ENCODE assay signal across 8 cellular contexts in the genomic region with DNA sequence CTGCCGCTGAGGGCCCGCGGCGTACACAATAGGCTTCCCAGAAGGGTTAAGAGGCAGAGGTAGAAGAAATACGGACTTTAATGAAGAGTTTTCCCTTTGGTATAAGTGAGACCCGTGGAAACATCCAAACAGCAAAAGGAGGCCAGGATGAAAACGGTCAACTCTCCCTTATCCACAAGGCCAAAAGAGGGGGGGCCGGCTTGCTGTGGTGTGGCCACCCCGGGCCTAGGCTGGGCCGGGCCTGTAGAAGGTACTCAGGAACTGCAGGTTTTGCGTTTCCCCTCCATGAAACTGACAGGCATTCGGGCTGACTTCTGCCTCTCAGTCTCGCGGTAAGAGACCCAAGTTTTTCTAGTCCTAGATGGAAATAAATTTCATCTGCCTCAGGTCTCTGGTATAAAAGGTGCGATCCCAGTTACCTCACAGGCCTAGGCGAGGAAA. TPM values are rescaled to one million over a fixed set of nuclear protein-coding genes. Genes with fewer than 3 reads are reported as not detected.
DNase-seq lines count a peak whose midpoint lies in the region; ATAC-seq and TF ChIP-seq lines count a peak whose summit lies in the region.

No MANE protein-coding gene starts in this region.

- H4K91ac ChIP-seq in H9 (ENCODE audit: insufficient read length, low read depth, low read length): no peak overlapping the region

- H3K36me3 Mint-ChIP-seq in H9 (ENCODE audit: insufficient read depth in 1 of 3, low read depth in 3 of 3) (peaks cover 36 to 76% (median 65%) of the 10 kb centered on the region in 3 experiments), endothelial cell (ENCODE audit: low read depth, unreplicated experiment) (peaks cover 41% of the 10 kb centered on the region)
- peaks cover 0 to 14% (median 3%) of the 10 kb centered on the region in 5 donors for H3K36me3 Mint-ChIP-seq in naive thymus-derived CD4-positive, alpha-beta T cell

- H4K5ac ChIP-seq in H9 (ENCODE audit: insufficient read length, low read depth, low read length): no peak overlapping the region

- no peak overlapping the region for H3T11ph ChIP-seq in H9 (ENCODE audit: low read length)

- intact Hi-C loops in naive thymus-derived CD4-positive, alpha-beta T cell (cut with micrococcal nuclease): loop anchor here (1.0 to 5.0 kb wide), 2 partner anchors 37 to 740 kb away; a partner anchor contains a TSS

- H3K18ac ChIP-seq in H9 (ENCODE audit: insufficient read length, low read depth, low read length): no peak overlapping the region

- H3K4me3 ChIP-seq in DND-41 (ENCODE audit: low read depth in 1 of 2, low read length in 2 of 2) (peak overlapping the region; percentile 86 to 89), RWPE2 (ENCODE audit: severe bottlenecking) (peak overlapping the region; percentile 86)
- H3K4me3 ChIP-seq in naive thymus-derived CD4-positive, alpha-beta T cell (ENCODE audit: low read length): peak overlapping the region; percentile 54

- no peak overlapping the region for H3K23ac ChIP-seq in H9 (ENCODE audit: insufficient read length, low read depth, low read length)

- peak; percentile 38 for DNase-seq in DND-41
- DNase-seq in H9: no peak
- no peak for DNase-seq in RWPE2 (ENCODE audit: low spot score)
- no peak for DNase-seq in endothelial cell (ENCODE audit: low spot score)
- DNase-seq in naive thymus-derived CD4-positive, alpha-beta T cell: peak in 2 of 9 donors; percentile 40 to 43
- DNase-seq in Ammon's horn (ENCODE audit: low spot score): no peak
- no peak for DNase-seq in cortex of kidney (lab: John Stamatoyannopoulos, UW)

- H2BK12ac ChIP-seq in H9 (ENCODE audit: insufficient read length, low read depth, low read length): no peak overlapping the region

- peak overlapping the region; percentile 84 for H3K4me2 ChIP-seq in DND-41 (ENCODE audit: insufficient read depth, low read length)
- peak overlapping the region; percentile 76 for H3K4me2 ChIP-seq in H9 (ENCODE audit: insufficient read depth, insufficient read length, low read length)

- peaks cover 39% of the 10 kb centered on the region for H3K79me2 ChIP-seq in DND-41 (ENCODE audit: insufficient read depth, low read length)
- H3K79me2 ChIP-seq in H9 (ENCODE audit: insufficient read depth, low read length): no peaks in the 10 kb centered on the region; the same call in 1 of the 2 replicates

- no peak overlapping the region for H3K56ac ChIP-seq in H9 (ENCODE audit: insufficient read length, low read depth, low read length)

- no peak overlapping the region for H4K8ac ChIP-seq in H9 (replicated peaks; ENCODE audit: insufficient read length, low read depth, low read length)

- no peaks in the 10 kb centered on the region for H3K9me3 ChIP-seq in DND-41 (ENCODE audit: insufficient read depth, low read length, severe bottlenecking)
- no peaks in the 10 kb centered on the region for H3K9me3 ChIP-seq in H9 (ENCODE audit: control insufficient read depth, low read depth, low read length)
- H3K9me3 ChIP-seq in RWPE2 (ENCODE audit: severe bottlenecking): no peaks in the 10 kb centered on the region
- no peaks in the 10 kb centered on the region for H3K9me3 ChIP-seq in naive thymus-derived CD4-positive, alpha-beta T cell (ENCODE audit: control insufficient read depth in 2 of 3, low read length in 3 of 3)

- POLR2A ChIA-PET in naive thymus-derived CD4-positive, alpha-beta T cell (lab: Charles Lee): interaction anchor here (0.9 to 13.7 kb wide), 15 partner anchors 12 to 555 kb away, joined by 3 to 160 read pairs (median 5); a partner anchor contains a TSS

- H3K4me1 Mint-ChIP-seq in H9 (peaks cover 33 to 38% of the 10 kb centered on the region in 2 experiments), endothelial cell (ENCODE audit: unreplicated experiment) (peaks cover 59% of the 10 kb centered on the region)
- H3K4me1 Mint-ChIP-seq in naive thymus-derived CD4-positive, alpha-beta T cell: peaks cover 16 to 52% (median 43%) of the 10 kb centered on the region in 7 donors

- no peak overlapping the region for H2BK15ac ChIP-seq in H9 (ENCODE audit: low read depth, low read length)

- H3K23me2 ChIP-seq in H9 (ENCODE audit: insufficient read length, low read depth, low read length, poor library complexity, severe bottlenecking): no peaks in the 10 kb centered on the region

- CTCF ChIA-PET in naive thymus-derived CD4-positive, alpha-beta T cell (lab: Charles Lee): interaction anchor here (0.6 to 7.6 kb wide), 6 partner anchors 10 to 123 kb away, joined by 3 to 72 read pairs (median 4); no protein-coding TSS in a partner anchor

- no peak for TF ChIP-seq CTCF in DND-41 (IDR thresholded peaks at IDR 0.05; ENCODE audit: borderline replicate concordance, extremely low read depth, low read length, poor library complexity, severe bottlenecking)
- TF ChIP-seq CTCF in H9 (conservative IDR thresholded peaks at IDR 0.05): no peak
- no peak for TF ChIP-seq CTCF in RWPE2 (IDR thresholded peaks at IDR 0.05; ENCODE audit: poor library complexity, severe bottlenecking)
- TF ChIP-seq CTCF in endothelial cell (IDR thresholded peaks at IDR 0.05; ENCODE audit: unreplicated experiment): no peak

- H4K20me1 ChIP-seq in DND-41 (ENCODE audit: insufficient read depth, low read length) (peaks cover 22% of the 10 kb centered on the region; the same call in 1 of the 2 replicates), H9 (ENCODE audit: control insufficient read depth, insufficient read depth, insufficient read length) (peaks cover 2% of the 10 kb centered on the region)

- H3K9ac ChIP-seq in DND-41 (ENCODE audit: low read depth, low read length) (peak overlapping the region; percentile 97), H9 (ENCODE audit: extremely low read depth, insufficient read length, low read length) (peak overlapping the region; percentile 74)

- H2AFZ ChIP-seq in DND-41 (ENCODE audit: low read depth, low read length) (peak overlapping the region; percentile 84), H9 (ENCODE audit: low read length) (no peak overlapping the region)

- H3K27ac ChIP-seq in DND-41 (ENCODE audit: low read length) (peak overlapping the region; percentile 99), H9 (ENCODE audit: insufficient read length, low read depth, low read length) (no peak overlapping the region), RWPE2 (ENCODE audit: poor library complexity, severe bottlenecking) (peak overlapping the region; percentile 99)
- peak overlapping the region; percentile 96 for H3K27ac ChIP-seq in naive thymus-derived CD4-positive, alpha-beta T cell (ENCODE audit: low read depth, low read length)

- no peaks in the 10 kb centered on the region for H3K79me1 ChIP-seq in H9 (ENCODE audit: insufficient read depth, low read depth, low read length, poor library complexity, severe bottlenecking)

- H3K4me1 ChIP-seq in DND-41 (ENCODE audit: insufficient read depth, low read length) (peaks cover 43% of the 10 kb centered on the region), H9 (ENCODE audit: insufficient read depth, low read length) (0 out of 2 replicates have a peak, but pooled peaks cover 2% of the 10 kb centered on the region), RWPE2 (ENCODE audit: insufficient read depth, poor library complexity, severe bottlenecking) (peaks cover 8% of the 10 kb centered on the region)
- peaks cover 16 to 23% of the 10 kb centered on the region in 2 donors for H3K4me1 ChIP-seq in naive thymus-derived CD4-positive, alpha-beta T cell (ENCODE audit: control insufficient read depth in 2 of 2, insufficient read depth in 2 of 2, low read length in 2 of 2)

- no CpG with 5 or more reads among the region's 16 CpGs for WGBS in H9 (ENCODE audit: extremely low coverage, insufficient read length, low lambda C conversion rate)

- H3K36me3 ChIP-seq in DND-41 (ENCODE audit: insufficient read depth, low read length) (peaks cover 59% of the 10 kb centered on the region), RWPE2 (ENCODE audit: low read depth) (peaks cover 59% of the 10 kb centered on the region)
- H3K36me3 ChIP-seq in naive thymus-derived CD4-positive, alpha-beta T cell (ENCODE audit: control insufficient read depth in 2 of 3, insufficient read depth in 3 of 3, low read length in 3 of 3): peaks cover 12 to 70% (median 19%) of the 10 kb centered on the region in 3 experiments

- peak; percentile 4; the same call in 1 of the 3 replicates for ATAC-seq in DND-41 (ENCODE audit: insufficient read depth, low read depth)
- peak; percentile 13 for ATAC-seq in RWPE2 (ENCODE audit: low read depth)
- ATAC-seq in naive thymus-derived CD4-positive, alpha-beta T cell: peak; percentile 20
- ATAC-seq in HG03439 (IDR thresholded peaks at IDR 0.05; ENCODE audit: unreplicated experiment): no peak

- no peak overlapping the region for H2AK5ac ChIP-seq in H9 (ENCODE audit: insufficient read length, low read length)

- no peak overlapping the region for H2BK5ac ChIP-seq in H9 (ENCODE audit: insufficient read length, low read length)

- H3K27me3 ChIP-seq in DND-41 (ENCODE audit: insufficient read depth, low read length, poor library complexity): no peaks in the 10 kb centered on the region
- no peaks in the 10 kb centered on the region for H3K27me3 ChIP-seq in H9 (ENCODE audit: insufficient read depth, low read length)
- no peaks in the 10 kb centered on the region for H3K27me3 ChIP-seq in RWPE2 (ENCODE audit: insufficient read depth, poor library complexity, severe bottlenecking)
- no peaks in the 10 kb centered on the region for H3K27me3 ChIP-seq in naive thymus-derived CD4-positive, alpha-beta T cell (ENCODE audit: control insufficient read depth in 2 of 2, insufficient read depth in 2 of 2, low read length in 2 of 2)

- H3K14ac ChIP-seq in H9 (ENCODE audit: insufficient read depth, low read length): 0 out of 2 replicates have a peak overlapping the region, but pooled peaks have one; percentile 60

- peak overlapping the region; percentile 70 to 95 (median 93) for H3K27ac Mint-ChIP-seq in H9
- peak overlapping the region; percentile 89 for H3K27ac Mint-ChIP-seq in endothelial cell (ENCODE audit: unreplicated experiment)
- H3K27ac Mint-ChIP-seq in naive thymus-derived CD4-positive, alpha-beta T cell: peak overlapping the region; percentile 83 to 95 (median 92)

- H3K9me3 Mint-ChIP-seq in H9 (no peaks in the 10 kb centered on the region), endothelial cell (ENCODE audit: unreplicated experiment) (no peaks in the 10 kb centered on the region)
- H3K9me3 Mint-ChIP-seq in naive thymus-derived CD4-positive, alpha-beta T cell: no peaks in the 10 kb centered on the region

- H2BK20ac ChIP-seq in H9 (ENCODE audit: low read depth, low read length, poor library complexity, severe bottlenecking): no peak overlapping the region

- no peak overlapping the region for H3K4ac ChIP-seq in H9 (ENCODE audit: low read depth, low read length)

- H2BK120ac ChIP-seq in H9 (ENCODE audit: low read depth, low read length, poor library complexity, severe bottlenecking): no peak overlapping the region

- H3K27me3 Mint-ChIP-seq in H9 (ENCODE audit: low read depth) (no peaks in the 10 kb centered on the region), endothelial cell (ENCODE audit: unreplicated experiment) (peaks cover 9% of the 10 kb centered on the region)
- H3K27me3 Mint-ChIP-seq in naive thymus-derived CD4-positive, alpha-beta T cell: no peaks in the 10 kb centered on the region

- peak overlapping the region; percentile 78 to 87 for H3K4me3 Mint-ChIP-seq in H9
- H3K4me3 Mint-ChIP-seq in endothelial cell (ENCODE audit: unreplicated experiment): peak overlapping the region; percentile 86
- peak overlapping the region; percentile 86 to 93 (median 88) for H3K4me3 Mint-ChIP-seq in naive thymus-derived CD4-positive, alpha-beta T cell

RNA-seq across cellular contexts. Expression of a gene that starts 0.7 kb away (rescaled TPM):
- total RNA-seq in H9 (2021): 38.7 and 39.5 TPM in 2 replicates
- total RNA-seq in endothelial cell (ENCODE audit: unreplicated experiment): 49.8 TPM
- total RNA-seq in naive thymus-derived CD4-positive, alpha-beta T cell: 10 to 100 TPM; 33.0 to 69.5 (median 46.2) TPM
- polyA plus RNA-seq in naive thymus-derived CD4-positive, alpha-beta T cell: 10 to 100 TPM; 33.0 to 64.0 TPM

RNA-seq across cellular contexts. Expression of a gene that starts 6.4 kb away (rescaled TPM):
- 21.6 and 22.5 TPM in 2 replicates for total RNA-seq in H9 (2021)
- 82.1 TPM for total RNA-seq in endothelial cell (ENCODE audit: unreplicated experiment)
- total RNA-seq in naive thymus-derived CD4-positive, alpha-beta T cell: 100 to 1,000 TPM; 107 to 390 (median 383) TPM
- polyA plus RNA-seq in naive thymus-derived CD4-positive, alpha-beta T cell: 100 to 1,000 TPM; 234 to 318 TPM

RNA-seq across cellular contexts. Expression of a gene that starts 8.3 kb away (rescaled TPM):
- total RNA-seq in H9 (2021) (168 and 173 TPM in 2 replicates), endothelial cell (ENCODE audit: unreplicated experiment) (915 TPM)
- total RNA-seq in naive thymus-derived CD4-positive, alpha-beta T cell: 10 to 100 TPM; 71.0 to 76.9 (median 73.7) TPM
- polyA plus RNA-seq in naive thymus-derived CD4-positive, alpha-beta T cell: 10 to 100 TPM; 29.6 to 38.3 TPM

RNA-seq across cellular contexts. Expression of a gene that starts 12.2 kb away (rescaled TPM):
- total RNA-seq in H9 (2021): 279 and 283 TPM in 2 replicates
- total RNA-seq in endothelial cell (ENCODE audit: unreplicated experiment): 48.3 TPM
- total RNA-seq in naive thymus-derived CD4-positive, alpha-beta T cell: 100 to 1,000 TPM in 1 of 5 experiments, 10 to 100 TPM in 3, 1 to 10 TPM in 1; 8.4 to 105 (median 10.2) TPM
- 10 to 100 TPM; 37.1 to 55.2 TPM for polyA plus RNA-seq in naive thymus-derived CD4-positive, alpha-beta T cell

RNA-seq across cellular contexts. Expression of a gene that starts 20.9 kb away (rescaled TPM):
- total RNA-seq in H9 (2021): 97.0 and 102 TPM in 2 replicates
- total RNA-seq in endothelial cell (ENCODE audit: unreplicated experiment): 35.9 TPM
- 10 to 100 TPM; 24.4 to 50.2 (median 50.0) TPM for total RNA-seq in naive thymus-derived CD4-positive, alpha-beta T cell
- 10 to 100 TPM; 33.3 to 45.8 TPM for polyA plus RNA-seq in naive thymus-derived CD4-positive, alpha-beta T cell
